ENCODE assay signal across 1 cellular context in genomic region chr2:119826370-119826961, GRCh38.
TF ChIP-seq lines count a peak whose summit lies in the region.

No MANE protein-coding gene starts in this region.

TF ChIP-seq in H1, 55 proteins besides CTCF, POLR2A, EP300 and RAD21 (continued from another document):
- TF ChIP-seq CHD7 (IDR thresholded peaks at IDR 0.05; ENCODE audit: insufficient replicate concordance, low read length): peak; percentile 49
